Comparison of ENCODE assay signal across 8 cellular contexts in the genomic region with DNA sequence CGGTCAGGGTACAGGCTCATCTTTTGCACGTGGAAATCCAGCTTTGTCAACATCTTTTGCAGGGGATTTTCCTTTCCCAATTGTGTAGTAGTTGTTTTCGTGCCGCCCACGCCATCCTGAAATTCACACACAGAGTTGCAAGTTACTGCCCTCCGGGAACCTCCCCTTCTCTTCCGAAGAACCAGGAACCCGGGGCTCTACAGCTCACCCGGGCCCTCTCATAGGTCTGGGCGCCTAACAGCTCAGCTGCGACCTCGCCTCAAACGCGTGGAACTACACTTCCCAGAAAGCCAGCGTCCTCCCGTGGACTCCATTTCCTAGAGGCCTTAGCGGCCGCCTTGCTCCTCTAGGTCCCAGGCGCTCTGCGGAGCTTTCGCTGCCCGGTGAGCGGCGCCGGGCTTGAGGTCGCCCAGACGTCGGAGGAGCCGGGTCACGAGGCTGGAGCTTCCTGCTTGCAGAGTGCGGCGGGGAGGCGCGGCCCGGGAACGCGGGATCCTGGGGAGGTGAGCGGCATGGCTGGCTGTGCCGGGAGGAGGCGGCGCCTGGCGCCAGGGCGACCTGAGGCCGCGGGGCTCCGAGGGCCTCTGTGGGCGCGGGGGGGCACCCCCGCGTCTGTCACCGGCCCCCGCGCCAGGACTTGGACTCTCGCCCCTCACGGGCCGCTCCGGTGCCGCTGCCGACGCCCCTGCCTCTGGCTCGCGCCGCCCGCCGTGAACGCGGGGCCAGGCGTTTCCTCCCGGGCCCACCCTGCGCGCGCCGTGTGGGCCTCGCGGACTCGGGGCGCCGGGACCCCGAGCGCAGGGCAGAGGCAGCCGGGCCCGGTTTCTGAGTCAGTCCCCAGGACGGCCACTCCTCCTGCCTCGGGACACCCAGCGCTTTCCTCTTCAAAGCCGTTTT. TPM values are rescaled to one million over a fixed set of nuclear protein-coding genes. Genes with fewer than 3 reads are reported as not detected.
DNase-seq lines count a peak whose midpoint lies in the region; ATAC-seq and FAIRE-seq lines count a peak whose summit lies in the region.

ZNF354B (plus strand) TSS at position 329 of the 897 bp plus-strand sequence. CDS start 1,095 bp downstream, outside the sequence.

- peaks cover 15% of the 10 kb centered on the region for H3K36me3 ChIP-seq in NT2/D1 (ENCODE audit: insufficient read depth, insufficient read length, low read length)
- peaks cover 32% of the 10 kb centered on the region for H3K36me3 ChIP-seq in mesodermal cell (ENCODE audit: control insufficient read depth, insufficient read depth, low read length)

- FAIRE-seq in endometrium (lab: Jason Lieb, UNC): peak; percentile 86

- 3 to 5% methylated on average over 37 to 68 of the region's 86 CpGs for WGBS in mesodermal cell (ENCODE audit: insufficient coverage in 2 of 2), 2 experiments

- H3K4me1 ChIP-seq in NT2/D1 (ENCODE audit: insufficient read depth, insufficient read length) (no peaks in the 10 kb centered on the region), mesodermal cell (ENCODE audit: control insufficient read depth, insufficient read depth, low read length, poor library complexity, severe bottlenecking) (no peaks in the 10 kb centered on the region)

- peak within 1 kb of the TSS; percentile 62 for H3K27ac ChIP-seq in mesodermal cell (ENCODE audit: low read depth, low read length, severe bottlenecking)

- peak; percentile 84 for DNase-seq in COR-L47 (lab: John Stamatoyannopoulos, UW)
- DNase-seq in HT-29 (ENCODE audit: low spot score): peak; percentile 88
- DNase-seq in NT2/D1 (ENCODE audit: low read depth, low spot score): peak; percentile 86
- peak; percentile 56 for DNase-seq in activated CD8-positive, alpha-beta memory T cell treated with anti-CD3 and anti-CD28 coated beads, Interleukin-2, amount 50 U/mL, for 24 hours (ENCODE audit: extremely low read depth)
- DNase-seq in stimulated activated CD8-positive, alpha-beta memory T cell treated with anti-CD3 and anti-CD28 coated beads, Interleukin-15, amount 100 ng/mL, for 24 hours (ENCODE audit: low read depth): peak; percentile 52

- H3K9ac ChIP-seq in NT2/D1 (ENCODE audit: insufficient read length, low read depth): peak within 1 kb of the TSS; percentile 81

- peak within 1 kb of the TSS; percentile 68 for H3K4me3 ChIP-seq in NT2/D1 (ENCODE audit: insufficient read length, low read depth)
- peak within 1 kb of the TSS; percentile 61 for H3K4me3 ChIP-seq in mesodermal cell (ENCODE audit: extremely low read depth, insufficient read depth, low read length, poor library complexity, severe bottlenecking)

- no peaks in the 10 kb centered on the region for H3K27me3 ChIP-seq in NT2/D1 (ENCODE audit: insufficient read depth, insufficient read length)

- H3K9me3 ChIP-seq in NT2/D1 (ENCODE audit: insufficient read depth, low read length) (no peaks in the 10 kb centered on the region), mesodermal cell (ENCODE audit: control insufficient read depth, low read length) (no peaks in the 10 kb centered on the region)

- peak; percentile 97 for ATAC-seq in GM21360 (IDR thresholded peaks at IDR 0.05; ENCODE audit: unreplicated experiment)

RNA-seq across cellular contexts. Expression of gene ZNF354B, which starts in this region (rescaled TPM):
- total RNA-seq in HT-29 (2014; rRNA removed; shearing (Covaris generic)): 12.4 and 13.2 TPM in 2 replicates
- polyA plus RNA-seq in mesodermal cell (2013, experiment 1 of 2): 14.6 TPM
- polyA plus RNA-seq in mesodermal cell (2013, experiment 2 of 2): 15.0 TPM

Comparison
In these comparisons a context has a peak if more than half of its experiments do, and no peak if none do; other contexts are left out.
1. Peak in every context shown above with its lines: DNase-seq, ATAC-seq, H3K4me3 ChIP-seq and H3K27ac ChIP-seq.